In the genomic region with DNA sequence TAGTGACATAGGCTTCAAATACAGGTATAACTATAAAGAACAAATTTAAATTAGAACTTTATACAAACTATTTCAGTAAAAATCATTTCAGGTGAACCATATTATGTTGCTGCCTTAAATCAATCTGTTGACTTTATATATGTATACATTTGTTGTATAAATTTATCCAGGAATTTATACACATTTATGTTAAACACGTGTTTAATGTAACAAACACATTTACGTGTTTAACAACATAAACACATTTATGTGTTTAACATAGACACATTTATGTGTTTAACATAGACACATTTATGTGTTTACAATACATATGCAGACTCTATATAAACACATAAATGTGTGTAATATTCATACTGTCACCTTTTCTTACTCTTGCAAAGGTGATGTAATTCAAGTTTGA, we compare ENCODE assay signal across 17 cellular contexts.
DNase-seq lines count a peak whose midpoint lies in the region; ATAC-seq, FAIRE-seq and TF ChIP-seq lines count a peak whose summit lies in the region.
"Had no signal": no experiment of that assay in that cellular context is flagged by ENCODE, and none has a peak within 500 bp of the region (broad histone marks: within the 10 kb centered on the region; RNA-seq: fewer than 3 reads in every experiment).

No MANE protein-coding gene starts in this region.

- no peaks in the 10 kb centered on the region for H3K27me3 Mint-ChIP-seq in stimulated activated naive CD8-positive, alpha-beta T cell treated with anti-CD3 and anti-CD28 coated beads, Interleukin-15, amount 100 ng/mL, for 72 hours
- H3K27me3 Mint-ChIP-seq: IgD-negative memory B cell had no signal

- in situ Hi-C loops in GM13976 (cut with MboI; ENCODE audit: low sequenced_read_pairs, unreplicated experiment), result no loop called here

- H3K27ac Mint-ChIP-seq in stimulated activated naive CD8-positive, alpha-beta T cell treated with anti-CD3 and anti-CD28 coated beads, Interleukin-15, amount 100 ng/mL, for 72 hours, result no peak overlapping the region
- H3K27ac Mint-ChIP-seq: GM23338, H9, IgD-negative memory B cell had no signal

- DNase-seq in stimulated activated naive CD8-positive, alpha-beta T cell treated with anti-CD3 and anti-CD28 coated beads, Interleukin-15, amount 100 ng/mL, for 72 hours, result no peak
- no peak for DNase-seq in NCI-H526 (lab: John Stamatoyannopoulos, UW)
- DNase-seq in GM13976 (ENCODE audit: low spot score), result no peak
- DNase-seq: BE2C; CD8-positive, alpha-beta T cell; COR-L47; DND-41; GF-D8; H9 had no signal

- FAIRE-seq in G401.6 (lab: Jason Lieb, UNC) (peak; percentile 49), TTC549 (lab: Jason Lieb, UNC) (peak; percentile 3), islet of Langerhans (lab: Jason Lieb, UNC) (peak; percentile 9)
- FAIRE-seq: A549, GM18507 had no signal

- no peaks in the 10 kb centered on the region for H3K4me1 Mint-ChIP-seq in stimulated activated naive CD8-positive, alpha-beta T cell treated with anti-CD3 and anti-CD28 coated beads, Interleukin-15, amount 100 ng/mL, for 72 hours

- no peak for TF ChIP-seq CTCF in GM13976 (IDR thresholded peaks at IDR 0.05; ENCODE audit: borderline replicate concordance, control extremely low read depth, extremely low read depth, insufficient read depth, missing control alignments)

- H3K9me3 Mint-ChIP-seq in stimulated activated naive CD8-positive, alpha-beta T cell treated with anti-CD3 and anti-CD28 coated beads, Interleukin-15, amount 100 ng/mL, for 72 hours, result peaks cover 19 to 25% of the 10 kb centered on the region in 2 donors
- H3K9me3 Mint-ChIP-seq: GM23338 had no signal

- ATAC-seq in GM19023 (IDR thresholded peaks at IDR 0.05; ENCODE audit: unreplicated experiment), result no peak
- no peak for ATAC-seq in stimulated activated naive CD8-positive, alpha-beta T cell treated with anti-CD3 and anti-CD28 coated beads, Interleukin-15, amount 100 ng/mL, for 72 hours
- ATAC-seq: A549; CD8-positive, alpha-beta T cell; GM23338 had no signal

- H3K4me3 Mint-ChIP-seq in stimulated activated naive CD8-positive, alpha-beta T cell treated with anti-CD3 and anti-CD28 coated beads, Interleukin-15, amount 100 ng/mL, for 72 hours, result no peak overlapping the region
- H3K4me3 Mint-ChIP-seq: CD8-positive, alpha-beta T cell; GM23338; H9; IgD-negative memory B cell had no signal
